Comparison of ENCODE assay signal across 8 cellular contexts in the genomic region with DNA sequence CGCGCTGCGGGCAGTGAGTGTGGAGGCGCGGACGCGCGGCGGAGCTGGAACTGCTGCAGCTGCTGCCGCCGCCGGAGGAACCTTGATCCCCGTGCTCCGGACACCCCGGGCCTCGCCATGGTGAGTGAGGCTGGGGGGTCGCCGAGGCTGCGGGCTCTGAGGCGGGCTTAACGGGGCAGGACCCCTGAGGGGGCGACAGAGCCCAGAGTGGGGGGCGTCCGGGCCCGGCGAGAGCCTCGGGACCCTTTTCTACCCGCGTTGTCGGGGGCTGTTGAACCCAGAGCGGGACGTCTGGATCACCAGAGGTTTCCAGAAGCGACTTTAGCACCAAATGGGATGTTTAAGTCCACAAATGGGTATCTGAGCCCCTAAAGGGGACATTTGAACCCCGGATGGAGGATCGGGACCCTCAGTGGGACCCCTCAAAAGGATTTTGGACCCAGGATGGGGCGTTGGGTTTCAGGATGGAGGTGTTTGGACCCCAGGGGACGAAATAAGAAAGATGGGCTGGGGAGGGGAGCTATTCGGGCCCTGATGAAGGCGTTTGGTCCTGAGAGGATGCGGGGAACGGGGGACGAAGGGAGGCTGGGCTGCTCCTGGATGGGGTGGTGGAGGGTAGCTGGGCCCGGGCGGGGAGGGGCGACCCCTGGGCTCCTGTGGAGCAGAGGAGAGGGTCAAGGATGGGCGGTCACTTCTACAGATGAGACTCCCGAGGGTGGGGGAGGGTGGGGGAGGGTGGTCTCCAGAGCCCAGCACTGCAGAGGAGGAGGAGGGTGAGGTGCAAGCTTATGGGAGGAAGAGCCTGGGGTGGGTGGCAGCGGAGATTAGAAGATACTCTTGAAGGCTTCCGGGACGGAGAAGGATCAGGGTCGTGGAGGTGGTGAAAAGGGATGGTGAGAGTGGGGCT. TPM values are rescaled to one million over a fixed set of nuclear protein-coding genes. Genes with fewer than 3 reads are reported as not detected.
DNase-seq lines count a peak whose midpoint lies in the region; ATAC-seq and TF ChIP-seq lines count a peak whose summit lies in the region.

A gene (plus strand): TSS at position 13 of the 907 bp plus-strand sequence. CDS start 105 bp downstream, at position 118.

- no peak for DNase-seq in Calu3
- DNase-seq in astrocyte of the spinal cord (ENCODE audit: low read depth, low spot score), result no peak
- DNase-seq in immature natural killer cell, result peak in 1 of 3 donors; percentile 6
- DNase-seq in stimulated activated CD8-positive, alpha-beta memory T cell treated with anti-CD3 and anti-CD28 coated beads, Interleukin-4, amount 100 ng/mL, for 48 hours, result peak; percentile 50
- no peak for DNase-seq in GF-D8 (lab: John Stamatoyannopoulos, UW)
- DNase-seq in T1000 (lab: John Stamatoyannopoulos, UW), result no peak

- TF ChIP-seq CTCF in Calu3 (IDR thresholded peaks at IDR 0.05; ENCODE audit: unreplicated experiment), result no peak
- no peak for TF ChIP-seq CTCF in astrocyte of the spinal cord (IDR thresholded peaks at IDR 0.05; ENCODE audit: low read depth, low read length)

- in situ Hi-C loops in astrocyte of the spinal cord (cut with HindIII; ENCODE audit: low sequenced_read_pairs), result no loop called here

- peaks cover 40% of the 10 kb centered on the region for H3K36me3 Mint-ChIP-seq in Calu3 (ENCODE audit: insufficient read depth, unreplicated experiment)
- H3K36me3 Mint-ChIP-seq in IgD-negative memory B cell, result peaks cover 3% of the 10 kb centered on the region
- H3K36me3 Mint-ChIP-seq in immature natural killer cell, result peaks cover 7 to 15% (median 9%) of the 10 kb centered on the region in 3 donors

- H3K27me3 Mint-ChIP-seq in Calu3 (ENCODE audit: unreplicated experiment) (no peaks in the 10 kb centered on the region), IgD-negative memory B cell (no peaks in the 10 kb centered on the region), immature natural killer cell (ENCODE audit: low read depth in 3 of 3) (peaks cover 8 to 17% (median 13%) of the 10 kb centered on the region in 3 donors)

- CTCF ChIA-PET in Calu3 (lab: Charles Lee), result interaction anchor here (0.6 to 3.2 kb wide), 10 partner anchors 13 to 209 kb away, joined by 3 to 21 read pairs (median 3); a partner anchor contains a TSS

- H3K4me3 Mint-ChIP-seq in Calu3 (ENCODE audit: low read depth, unreplicated experiment), result peak within 1 kb of the TSS; percentile 98
- peak within 1 kb of the TSS; percentile 92 to 100 (median 100) for H3K4me3 Mint-ChIP-seq in IgD-negative memory B cell
- H3K4me3 Mint-ChIP-seq in immature natural killer cell, result peak within 1 kb of the TSS; percentile 95 to 100 (median 100)

- H3K4me1 Mint-ChIP-seq in Calu3 (ENCODE audit: low read depth, unreplicated experiment) (peaks cover 23% of the 10 kb centered on the region), IgD-negative memory B cell (peaks cover 9 to 19% (median 15%) of the 10 kb centered on the region in 3 donors), immature natural killer cell (peaks cover 34 to 36% of the 10 kb centered on the region in 2 donors)

- no peaks in the 10 kb centered on the region for H3K9me3 Mint-ChIP-seq in Calu3 (ENCODE audit: low read depth, unreplicated experiment)
- peaks cover 0 to 8% (median 5%) of the 10 kb centered on the region in 3 donors for H3K9me3 Mint-ChIP-seq in IgD-negative memory B cell
- H3K9me3 Mint-ChIP-seq in immature natural killer cell, result peaks cover 0 to 15% (median 6%) of the 10 kb centered on the region in 6 donors

- no TSS peak for BruUV-seq in Calu3 (replicated peaks; lab: Mats Ljungman, UMichigan)

- H3K27ac Mint-ChIP-seq in Calu3 (ENCODE audit: unreplicated experiment) (peak within 1 kb of the TSS; percentile 100), IgD-negative memory B cell (peak within 1 kb of the TSS; percentile 99 to 100 (median 100)), immature natural killer cell (peak within 1 kb of the TSS; percentile 100)

- ATAC-seq in GM19397 (IDR thresholded peaks at IDR 0.05; ENCODE audit: unreplicated experiment), result no peak

- peak within 1 kb of the TSS; percentile 100 for H3K4me3 ChIP-seq in astrocyte of the spinal cord (ENCODE audit: low read depth, low read length)

- intact Hi-C loops in Calu3 (cut with micrococcal nuclease; ENCODE audit: unreplicated experiment), result no loop called here

RNA-seq across cellular contexts. Expression of the gene that starts here (rescaled TPM):
- total RNA-seq in Calu3 (2022), result 182 and 220 TPM in 2 replicates
- 81.2 TPM for polyA plus RNA-seq in IgD-negative memory B cell
- 100 to 1,000 TPM; 151 to 185 (median 178) TPM for polyA plus RNA-seq in immature natural killer cell
